ENCODE assay signal across 28 cellular contexts in the genomic region with DNA sequence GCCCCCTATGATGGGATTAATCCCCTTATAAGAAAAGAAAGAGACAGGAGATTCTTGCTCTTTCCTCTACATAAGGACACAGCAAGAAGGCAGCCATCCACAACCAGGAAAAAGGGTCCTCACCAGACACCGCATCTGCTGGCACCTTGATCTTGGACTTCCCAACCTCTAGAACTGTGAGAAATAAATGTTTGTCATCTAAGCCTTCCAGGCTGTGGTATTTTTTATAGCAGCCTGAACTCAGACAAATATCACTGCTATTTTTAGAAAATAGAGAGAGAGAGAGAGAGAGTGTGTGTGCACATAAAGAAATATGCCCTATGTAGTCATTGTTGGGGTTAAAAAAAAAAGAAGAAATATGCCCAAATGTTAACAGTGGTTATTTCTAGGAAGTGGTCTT.
"Had no signal": no experiment of that assay in that cellular context is flagged by ENCODE, and none has a peak within 500 bp of the region (broad histone marks: within the 10 kb centered on the region; RNA-seq: fewer than 3 reads in every experiment).

No MANE protein-coding gene starts in this region.

- H3K4me3 ChIP-seq: heart right ventricle, hepatocyte, left ventricle myocardium inferior, lung, mucosa of descending colon, neural progenitor cell, ovary, right atrium auricular region, spleen, suprapubic skin, thoracic aorta, tibial artery, upper lobe of left lung, vagina had no signal

- H3K27ac Mint-ChIP-seq: naive B cell; natural killer cell; nephron progenitor cell; neural progenitor cell; stimulated activated effector memory CD8-positive, alpha-beta T cell treated with anti-CD3 and anti-CD28 coated beads, Interleukin-12 subunit alpha, Interleukin-12 subunit beta, amount 100 ng/mL, for 72 hours; stimulated activated naive CD8-positive, alpha-beta T cell treated with anti-CD3 and anti-CD28 coated beads, Interleukin-15, Interleukin-2, amounts not matched to agents 100 ng/mL and 50 ng/mL, for 24 hours had no signal

- H3K36me3 ChIP-seq: neutrophil, ovary, right atrium auricular region, thoracic aorta had no signal

- H3K9me3 Mint-ChIP-seq: natural killer cell; nephron progenitor cell; stimulated activated effector memory CD8-positive, alpha-beta T cell treated with anti-CD3 and anti-CD28 coated beads, Interleukin-12 subunit alpha, Interleukin-12 subunit beta, amount 100 ng/mL, for 72 hours had no signal

- H3K4me3 Mint-ChIP-seq: naive B cell; natural killer cell; nephron progenitor cell; neural progenitor cell; stimulated activated effector memory CD8-positive, alpha-beta T cell treated with anti-CD3 and anti-CD28 coated beads, Interleukin-12 subunit alpha, Interleukin-12 subunit beta, amount 100 ng/mL, for 72 hours; stimulated activated naive CD8-positive, alpha-beta T cell treated with anti-CD3 and anti-CD28 coated beads, Interleukin-15, Interleukin-2, amounts not matched to agents 100 ng/mL and 50 ng/mL, for 24 hours had no signal

- DNase-seq: heart right ventricle; islet precursor cell; left ventricle myocardium inferior; midbrain; mucosa of descending colon; naive B cell; natural killer cell; nephron progenitor cell; occipital lobe; ovary; small intestine; spleen; stimulated activated CD4-positive, alpha-beta T cell treated with anti-CD3 and anti-CD28 coated beads, Interleukin-4, amount 100 ng/mL, for 24 hours; stimulated activated naive CD4-positive, alpha-beta T cell; tibial artery; upper lobe of left lung had no signal

- H3K4me2 ChIP-seq: hepatocyte, neural progenitor cell had no signal

- H3K9ac ChIP-seq: neural progenitor cell had no signal

- H3K9me3 ChIP-seq: left ventricle myocardium inferior, mucosa of descending colon, neutrophil, ovary, right atrium auricular region, spleen, suprapubic skin, thoracic aorta, tibial artery, upper lobe of left lung, vagina had no signal

- H3K4me1 Mint-ChIP-seq: nephron progenitor cell; neural progenitor cell; stimulated activated effector memory CD8-positive, alpha-beta T cell treated with anti-CD3 and anti-CD28 coated beads, Interleukin-12 subunit alpha, Interleukin-12 subunit beta, amount 100 ng/mL, for 72 hours had no signal

- H3K27me3 Mint-ChIP-seq: naive B cell; progenitor cell of endocrine pancreas; stimulated activated naive CD8-positive, alpha-beta T cell treated with anti-CD3 and anti-CD28 coated beads, Interleukin-15, Interleukin-2, amounts not matched to agents 100 ng/mL and 50 ng/mL, for 24 hours had no signal

- H3K27ac ChIP-seq: heart right ventricle, left ventricle myocardium inferior, neural progenitor cell, neutrophil, ovary, right atrium auricular region, spleen, suprapubic skin, thoracic aorta, tibial artery, upper lobe of left lung, vagina had no signal

- H3K4me1 ChIP-seq: left ventricle myocardium inferior, neural progenitor cell, right atrium auricular region, upper lobe of left lung had no signal

- H3K27me3 ChIP-seq: heart right ventricle, hepatocyte, neural progenitor cell, neutrophil, ovary, right atrium auricular region, spleen, suprapubic skin, tibial artery, upper lobe of left lung, vagina had no signal

- ATAC-seq: heart right ventricle; mucosa of descending colon; natural killer cell; sciatic nerve; stimulated activated effector memory CD8-positive, alpha-beta T cell treated with anti-CD3 and anti-CD28 coated beads, Interleukin-12 subunit alpha, Interleukin-12 subunit beta, amount 100 ng/mL, for 72 hours had no signal

- H2AFZ ChIP-seq: hepatocyte, neural progenitor cell had no signal
